26 cellular contexts compared by ENCODE assay signal in the genomic region with DNA sequence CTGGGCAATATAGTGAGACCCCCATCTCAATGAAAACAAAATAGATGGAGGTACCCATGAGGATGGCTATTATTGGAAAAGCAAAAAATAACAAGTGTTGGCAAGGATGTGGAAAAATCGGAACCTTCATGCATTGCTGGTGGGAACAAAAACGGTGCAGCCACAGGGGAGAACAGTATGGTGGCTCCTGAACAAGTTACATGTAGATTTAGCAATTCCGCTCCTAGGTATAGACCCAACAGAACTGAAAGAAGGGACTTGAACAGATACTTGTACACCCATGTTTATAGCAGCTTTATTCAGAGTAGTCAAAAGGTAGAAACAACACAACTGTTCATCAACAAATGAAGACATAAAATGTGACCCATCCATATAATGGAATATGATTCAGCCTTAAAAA.
"Had no signal": no experiment of that assay in that cellular context is flagged by ENCODE, and none has a peak within 500 bp of the region (broad histone marks: within the 10 kb centered on the region; RNA-seq: fewer than 3 reads in every experiment).

No MANE protein-coding gene starts in this region.

- H3K36me3 ChIP-seq: neural progenitor cell, pancreas, prostate gland, right lobe of liver, sigmoid colon, suprapubic skin, tibial artery, transverse colon, upper lobe of right lung, uterus had no signal

- H3K9me3 ChIP-seq: pancreas, prostate gland, right lobe of liver, testis, transverse colon, upper lobe of right lung, uterus had no signal

- H3K36me3 Mint-ChIP-seq: natural killer cell; stimulated activated effector memory CD8-positive, alpha-beta T cell treated with anti-CD3 and anti-CD28 coated beads, Interleukin-12 subunit alpha, Interleukin-12 subunit beta, amount 100 ng/mL, for 72 hours; type B pancreatic cell had no signal

- H3K9me3 Mint-ChIP-seq: natural killer cell; neural progenitor cell; stimulated activated effector memory CD8-positive, alpha-beta T cell treated with anti-CD3 and anti-CD28 coated beads, Interleukin-12 subunit alpha, Interleukin-12 subunit beta, amount 100 ng/mL, for 72 hours had no signal

- H3K27ac ChIP-seq: neural progenitor cell, pancreas, prostate gland, right lobe of liver, sigmoid colon, suprapubic skin, testis, tibial artery, transverse colon, upper lobe of right lung, uterus had no signal

- H3K27me3 ChIP-seq: neural progenitor cell, pancreas, right lobe of liver, testis, upper lobe of right lung, uterus had no signal

- H3K4me1 Mint-ChIP-seq: nephron had no signal

- H3K9ac ChIP-seq: neural progenitor cell had no signal

- ATAC-seq: naive thymus-derived CD4-positive, alpha-beta T cell; natural killer cell; pancreas; right cardiac atrium; right lobe of liver; stimulated activated effector memory CD8-positive, alpha-beta T cell treated with anti-CD3 and anti-CD28 coated beads, Interleukin-12 subunit alpha, Interleukin-12 subunit beta, amount 100 ng/mL, for 72 hours; stimulated activated naive CD8-positive, alpha-beta T cell treated with anti-CD3 and anti-CD28 coated beads, Interleukin-15, amount 100 ng/mL, for 72 hours; stimulated activated naive CD8-positive, alpha-beta T cell treated with anti-CD3 and anti-CD28 coated beads, Interleukin-15, Interleukin-2, amounts not matched to agents 100 U/mL and 50 U/mL, for 24 hours; upper lobe of right lung had no signal

- DNase-seq: naive thymus-derived CD4-positive, alpha-beta T cell; natural killer cell; pancreas; right cardiac atrium; right lobe of liver; sigmoid colon; small intestine; stimulated activated CD4-positive, alpha-beta T cell treated with anti-CD3 and anti-CD28 coated beads, Interleukin-15, amount 100 ng/mL, for 24 hours; stimulated activated CD4-positive, alpha-beta T cell treated with anti-CD3 and anti-CD28 coated beads, Interleukin-2, amount 100 ng/mL, for 24 hours; stimulated activated CD4-positive, alpha-beta T cell treated with anti-CD3 and anti-CD28 coated beads, Interleukin-2, amount 100 ng/mL, for 48 hours; stimulated activated CD4-positive, alpha-beta T cell treated with anti-CD3 and anti-CD28 coated beads, Interleukin-4, amount 100 ng/mL, for 24 hours; stimulated activated naive CD4-positive, alpha-beta T cell; stimulated activated naive CD8-positive, alpha-beta T cell treated with anti-CD3 and anti-CD28 coated beads, Interleukin-15, amount 100 ng/mL, for 72 hours; stimulated activated naive CD8-positive, alpha-beta T cell treated with anti-CD3 and anti-CD28 coated beads, Interleukin-15, Interleukin-2, amounts not matched to agents 100 U/mL and 50 U/mL, for 24 hours; substantia nigra; testis; tibial artery; transverse colon; upper lobe of right lung; uterus had no signal

- H3K4me2 ChIP-seq: neural progenitor cell had no signal

- H3K4me3 ChIP-seq: neural progenitor cell, pancreas, prostate gland, right lobe of liver, sigmoid colon, suprapubic skin, testis, tibial artery, transverse colon, upper lobe of right lung, uterus had no signal

- H3K27ac Mint-ChIP-seq: naive thymus-derived CD4-positive, alpha-beta T cell; natural killer cell; nephron; neural progenitor cell; stimulated activated effector memory CD8-positive, alpha-beta T cell treated with anti-CD3 and anti-CD28 coated beads, Interleukin-12 subunit alpha, Interleukin-12 subunit beta, amount 100 ng/mL, for 72 hours; stimulated activated naive CD8-positive, alpha-beta T cell treated with anti-CD3 and anti-CD28 coated beads, Interleukin-15, amount 100 ng/mL, for 72 hours; type B pancreatic cell had no signal

- H3K4me3 Mint-ChIP-seq: naive thymus-derived CD4-positive, alpha-beta T cell; natural killer cell; nephron; neural progenitor cell; stimulated activated effector memory CD8-positive, alpha-beta T cell treated with anti-CD3 and anti-CD28 coated beads, Interleukin-12 subunit alpha, Interleukin-12 subunit beta, amount 100 ng/mL, for 72 hours; stimulated activated naive CD8-positive, alpha-beta T cell treated with anti-CD3 and anti-CD28 coated beads, Interleukin-15, amount 100 ng/mL, for 72 hours; type B pancreatic cell had no signal

- FAIRE-seq: pancreas, small intestine had no signal

- H3K4me1 ChIP-seq: pancreas, right lobe of liver, sigmoid colon, suprapubic skin, testis, tibial artery, transverse colon, upper lobe of right lung, uterus had no signal

- H2AFZ ChIP-seq: neural progenitor cell had no signal
